ENCODE assay signal across 8 cellular contexts in genomic region chr16:23434380-23434779, GRCh38. TPM values are rescaled to one million over a fixed set of nuclear protein-coding genes. Genes with fewer than 3 reads are reported as not detected.
DNase-seq lines count a peak whose midpoint lies in the region; ATAC-seq and TF ChIP-seq lines count a peak whose summit lies in the region.

No MANE protein-coding gene starts in this region.

- ATAC-seq in DND-41 (ENCODE audit: insufficient read depth, low read depth), result no peak
- no peak for ATAC-seq in HG03460 (IDR thresholded peaks at IDR 0.05; ENCODE audit: unreplicated experiment)
- no peak for ATAC-seq in GM19324 (IDR thresholded peaks at IDR 0.05; ENCODE audit: low FRiP score, unreplicated experiment)

- no peak overlapping the region for H3K4me2 ChIP-seq in DND-41 (ENCODE audit: insufficient read depth, low read length)

- H2AFZ ChIP-seq in DND-41 (ENCODE audit: low read depth, low read length), result no peak overlapping the region

- no peaks in the 10 kb centered on the region for H4K20me1 ChIP-seq in DND-41 (ENCODE audit: insufficient read depth, low read length)

- H3K79me2 ChIP-seq in DND-41 (ENCODE audit: insufficient read depth, low read length), result no peaks in the 10 kb centered on the region

- TF ChIP-seq CTCF in DND-41 (IDR thresholded peaks at IDR 0.05; ENCODE audit: borderline replicate concordance, extremely low read depth, low read length, poor library complexity, severe bottlenecking), result peak; percentile 93
- TF ChIP-seq CTCF in thyroid gland (IDR thresholded peaks at IDR 0.05), result peak; percentile 80 to 96 (median 86)

- WGBS in thyroid gland, 2 donors, result 19 to 20% methylated on average over 6 of the region's 6 CpGs

- H3K9me3 ChIP-seq in DND-41 (ENCODE audit: insufficient read depth, low read length, severe bottlenecking) (no peaks in the 10 kb centered on the region), thyroid gland (no peaks in the 10 kb centered on the region)

- H3K4me1 ChIP-seq in DND-41 (ENCODE audit: insufficient read depth, low read length) (no peaks in the 10 kb centered on the region), thyroid gland (peaks cover 8 to 16% of the 10 kb centered on the region in 2 donors)

- no peak for TF ChIP-seq POLR2A in thyroid gland (IDR thresholded peaks at IDR 0.05)

- H3K27ac ChIP-seq in DND-41 (ENCODE audit: low read length) (no peak overlapping the region), thyroid gland (no peak overlapping the region)

- H3K4me3 ChIP-seq in DND-41 (ENCODE audit: low read depth in 1 of 2, low read length in 2 of 2) (no peak overlapping the region), thyroid gland (replicated peaks in 1 of 3) (no peak overlapping the region)

- intact Hi-C loops in thyroid gland (cut with DNase I), result loop anchor here (5.0 kb wide), 1 partner anchor 252 kb away; the partner anchor contains the start of gene SCNN1G

- DNase-seq in DND-41 (peak; percentile 24), HT1080 (ENCODE audit: low read depth) (peak; percentile 43), NCI-H774 (lab: John Stamatoyannopoulos, UW) (peak; percentile 49), brain pericyte (ENCODE audit: low read depth, low spot score) (peak; percentile 24), kidney glomerular epithelial cell (lab: John Stamatoyannopoulos, UW) (peak; percentile 33), thyroid gland (peak in 1 of 2 donors; percentile 18)

- no peak overlapping the region for H3K9ac ChIP-seq in DND-41 (ENCODE audit: low read depth, low read length)

- H3K27me3 ChIP-seq in DND-41 (ENCODE audit: insufficient read depth, low read length, poor library complexity) (no peaks in the 10 kb centered on the region), thyroid gland (no peaks in the 10 kb centered on the region)

- H3K36me3 ChIP-seq in DND-41 (ENCODE audit: insufficient read depth, low read length) (peaks cover 62% of the 10 kb centered on the region), thyroid gland (peaks cover 15 to 29% of the 10 kb centered on the region in 2 donors)

RNA-seq across cellular contexts. Expression of gene COG7, which starts 18.6 kb away (rescaled TPM):
- 9.5 and 12.8 TPM in 2 replicates for total RNA-seq in HT1080 (2014; rRNA removed; shearing (Covaris generic))
- polyA plus RNA-seq in HT1080 (2015; cell fraction: cytosol; rRNA removed), result 13.0 and 16.2 TPM in 2 replicates
- 57.9 and 65.6 TPM in 2 replicates for polyA plus RNA-seq in HT1080 (2015; cell fraction: nucleus; rRNA removed)
- total RNA-seq in thyroid gland, result 10 to 100 TPM; 27.5 to 35.1 (median 30.8) TPM
